ENCODE assay signal across 8 cellular contexts in the genomic region with DNA sequence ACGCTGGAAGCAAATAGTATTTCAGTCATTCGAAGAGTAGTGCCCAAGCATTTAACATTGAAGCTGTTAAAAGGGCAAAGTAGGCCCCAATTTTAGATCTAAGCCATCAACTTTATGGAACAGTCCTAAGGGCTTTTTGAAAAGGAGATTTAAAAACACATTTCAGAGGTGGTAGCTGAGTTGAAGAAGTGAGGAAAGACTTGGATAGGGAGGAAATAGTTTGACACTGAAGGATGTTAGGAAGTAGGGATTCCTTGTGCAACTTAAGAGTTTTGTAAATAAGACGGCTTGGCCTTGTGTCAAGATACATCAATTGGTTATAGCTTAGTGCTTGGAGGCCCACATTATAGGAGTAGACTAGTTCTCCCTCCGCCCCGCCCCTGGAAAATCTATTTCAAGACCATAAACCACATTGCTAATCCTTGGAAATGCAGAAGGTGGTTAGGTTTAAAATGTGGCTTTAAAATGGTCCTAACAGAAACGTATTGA. TPM values are rescaled to one million over a fixed set of nuclear protein-coding genes. Genes with fewer than 3 reads are reported as not detected.
DNase-seq lines count a peak whose midpoint lies in the region; ATAC-seq and TF ChIP-seq lines count a peak whose summit lies in the region.

No MANE protein-coding gene starts in this region.

- TF ChIP-seq CTCF in left ventricle myocardium inferior (IDR thresholded peaks at IDR 0.05; ENCODE audit: borderline replicate concordance) = no peak
- TF ChIP-seq CTCF in lower leg skin (IDR thresholded peaks at IDR 0.05) = no peak
- no peak for TF ChIP-seq CTCF in tibial nerve (IDR thresholded peaks at IDR 0.05)

- H3K9me3 ChIP-seq in left ventricle myocardium inferior (replicated peaks) = no peaks in the 10 kb centered on the region
- H3K9me3 ChIP-seq in tibial nerve = no peaks in the 10 kb centered on the region

- H3K27me3 ChIP-seq in left ventricle myocardium inferior (ENCODE audit: low read depth) (no peaks in the 10 kb centered on the region), tibial nerve (no peaks in the 10 kb centered on the region)

- H3K27ac ChIP-seq in left ventricle myocardium inferior (replicated peaks) (peak overlapping the region; percentile 100), tibial nerve (peak overlapping the region; percentile 69 to 100 (median 92))

- peak overlapping the region; percentile 97 for H3K4me3 ChIP-seq in left ventricle myocardium inferior
- H3K4me3 ChIP-seq in lower leg skin (ENCODE audit: low read depth, poor library complexity, severe bottlenecking) = peak overlapping the region; percentile 25
- peak overlapping the region; percentile 40 to 99 (median 90) for H3K4me3 ChIP-seq in tibial nerve

- ATAC-seq in Right ventricle myocardium inferior = no peak

- no peak for TF ChIP-seq POLR2A in lower leg skin (IDR thresholded peaks at IDR 0.05)
- no peak for TF ChIP-seq POLR2A in tibial nerve (IDR thresholded peaks at IDR 0.05)

- WGBS in lower leg skin, 2 donors = 14 to 16% methylated on average over 6 of the region's 6 CpGs
- WGBS in tibial nerve, 2 donors = 19% methylated on average over 6 of the region's 6 CpGs

- in situ Hi-C loops in T47D (cut with HindIII; ENCODE audit: low pct_unique_long_range_greater_than_20kb, low sequenced_read_pairs) = no loop called here

- no peak for DNase-seq in left ventricle myocardium inferior
- no peak for DNase-seq in Right ventricle myocardium inferior (ENCODE audit: missing footprints)
- peak; percentile 51 for DNase-seq in NCI-H748 (lab: John Stamatoyannopoulos, UW; ENCODE audit: unreplicated experiment)
- peak; percentile 13 to 64 for DNase-seq in T47D (ENCODE audit: low read depth in 1 of 2, low spot score in 1 of 2)
- peak in 1 of 2 donors; percentile 42 for DNase-seq in lower leg skin (ENCODE audit: low spot score in 2 of 2)
- peak in 1 of 2 donors; percentile 8 for DNase-seq in tibial nerve (ENCODE audit: low spot score in 2 of 2)
- DNase-seq in activated CD4-positive, CD25-positive, alpha-beta regulatory T cell (lab: John Stamatoyannopoulos, UW) = no peak
- no peak for DNase-seq in medulla oblongata (ENCODE audit: extremely low spot score)

- intact Hi-C loops in left ventricle myocardium inferior (cut with micrococcal nuclease) (no loop called here), Right ventricle myocardium inferior (cut with DNase I) (loop anchor here (1.0 kb wide), 1 partner anchor 102 kb away; no protein-coding TSS in a partner anchor), lower leg skin (cut with DNase I; ENCODE audit: low total_unique reads) (no loop called here)

- no peak for TF ChIP-seq EP300 in tibial nerve (IDR thresholded peaks at IDR 0.05)

- peaks cover 48% of the 10 kb centered on the region for H3K4me1 ChIP-seq in left ventricle myocardium inferior
- H3K4me1 ChIP-seq in tibial nerve = peaks cover 0 to 40% (median 9%) of the 10 kb centered on the region in 4 donors

- H3K36me3 ChIP-seq in left ventricle myocardium inferior = peaks cover 23% of the 10 kb centered on the region
- H3K36me3 ChIP-seq in tibial nerve = peaks cover 5 to 25% (median 10%) of the 10 kb centered on the region in 3 donors

RNA-seq across cellular contexts. Expression of gene TUBA1B, which starts 0.8 kb away (rescaled TPM):
- total RNA-seq in left ventricle myocardium inferior = 318 TPM
- 510 TPM for total RNA-seq in Right ventricle myocardium inferior
- total RNA-seq in lower leg skin = 100 to 1,000 TPM; 199 to 347 (median 240) TPM
- total RNA-seq in tibial nerve = 100 to 1,000 TPM; 516 to 967 (median 709) TPM

RNA-seq across cellular contexts. Expression of gene LMBR1L, which starts 21.4 kb away (rescaled TPM):
- 27.5 TPM for total RNA-seq in left ventricle myocardium inferior
- total RNA-seq in Right ventricle myocardium inferior = 26.3 TPM
- 100 to 1,000 TPM in 1 of 4 donors, 10 to 100 TPM in 3; 39.7 to 129 (median 49.4) TPM for total RNA-seq in lower leg skin
- total RNA-seq in tibial nerve = 10 to 100 TPM; 50.3 to 97.5 (median 73.0) TPM

RNA-seq across cellular contexts. Expression of gene DHH, which starts 37.4 kb away (rescaled TPM):
- total RNA-seq in left ventricle myocardium inferior (0.41 TPM), Right ventricle myocardium inferior (0.87 TPM), lower leg skin (under 1 TPM in 3 of 4 donors, not detected in 1; 0.23 to 0.45 (median 0.29) TPM), tibial nerve (10 to 100 TPM; 55.5 to 94.7 (median 60.1) TPM)

RNA-seq across cellular contexts. Expression of gene TUBA1A, which starts 56.9 kb away (rescaled TPM):
- total RNA-seq in left ventricle myocardium inferior (102 TPM), Right ventricle myocardium inferior (135 TPM), lower leg skin (100 to 1,000 TPM in 2 of 4 donors, 10 to 100 TPM in 2; 68.0 to 137 (median 108) TPM), tibial nerve (100 to 1,000 TPM; 264 to 402 (median 307) TPM)

Comparison
In these comparisons a context has a peak if more than half of its experiments do, and no peak if none do; other contexts are left out.
1. DNase-seq: peak in NCI-H748 (single experiment) and T47D (2 of 2); none in left ventricle myocardium inferior (single experiment), Right ventricle myocardium inferior (single experiment), activated CD4-positive, CD25-positive, alpha-beta regulatory T cell (0 of 4) and medulla oblongata (single experiment).
2. H3K4me3 ChIP-seq: peak in every context shown above with its lines; median percentile 97 in left ventricle myocardium inferior; 90 in tibial nerve; 25 in lower leg skin.
3. RNA of gene DHH, which starts 37.4 kb away (total RNA-seq): 55.5 to 94.7 TPM in tibial nerve; 0.87 TPM in Right ventricle myocardium inferior (single experiment), 0.41 TPM in left ventricle myocardium inferior (single experiment) and 0.23 to 0.45 TPM in lower leg skin; every median in the first group is over 10 times any median in the second.